ENCODE assay signal across 23 cellular contexts in genomic region chr2:3185910-3186309, GRCh38.
DNase-seq lines count a peak whose midpoint lies in the region; ATAC-seq, FAIRE-seq and TF ChIP-seq lines count a peak whose summit lies in the region.
"Had no signal": no experiment of that assay in that cellular context is flagged by ENCODE, and none has a peak within 500 bp of the region (broad histone marks: within the 10 kb centered on the region; RNA-seq: fewer than 3 reads in every experiment).

No MANE protein-coding gene starts in this region.

- no peak overlapping the region for H3K14ac ChIP-seq in H1 (ENCODE audit: insufficient read length)

- H3K79me2 ChIP-seq in H1 (ENCODE audit: control insufficient read depth in 1 of 2, insufficient read depth in 2 of 2, low read length in 2 of 2), result no peaks in the 10 kb centered on the region
- no peaks in the 10 kb centered on the region for H3K79me2 ChIP-seq in neural progenitor cell (ENCODE audit: low read depth)

- TF ChIP-seq POLR2A in H1 (IDR thresholded peaks at IDR 0.05; ENCODE audit: control extremely low read depth in 1 of 2, low read depth in 2 of 2, low read length in 2 of 2) (no peak), stomach (IDR thresholded peaks at IDR 0.05) (no peak)

- H2AFZ ChIP-seq in H1 (ENCODE audit: low read length) (no peak overlapping the region), neural progenitor cell (replicated peaks) (no peak overlapping the region)
- H2AFZ ChIP-seq: GM23248 had no signal

- no peak for ATAC-seq in natural killer cell treated with Interleukin-12 subunit alpha and Interleukin-12 subunit beta and Interleukin-15 and Interleukin-18, amount 100 ng/mL, for 72 hours
- no peak for ATAC-seq in natural killer cell
- no peak for ATAC-seq in stimulated activated naive B cell treated with anti-CD40 and anti-IgM and Interleukin-4, amounts not matched to agents 10 μg/mL and 1 μg/mL and 100 μg/mL, for 72 hours (replicated peaks)
- ATAC-seq in mucosa of descending colon, result no peak
- no peak for ATAC-seq in GM21576 (IDR thresholded peaks at IDR 0.05; ENCODE audit: unreplicated experiment)
- ATAC-seq: HCT116 had no signal

- no peaks in the 10 kb centered on the region; the same call in 1 of the 2 replicates for H3K79me1 ChIP-seq in H1 (ENCODE audit: low read depth, low read length)

- TF ChIP-seq EP300 in H1 (IDR thresholded peaks at IDR 0.05; ENCODE audit: borderline replicate concordance in 1 of 2, low read depth in 2 of 2, low read length in 2 of 2) (no peak), stomach (IDR thresholded peaks at IDR 0.05) (no peak)

- CTCF ChIA-PET in H1 (lab: Charles Lee; ENCODE audit: partially characterized antibody), result interaction anchor here (0.6 kb wide), 1 partner anchor 17 kb away, joined by 4 read pairs; no protein-coding TSS in a partner anchor

- TF ChIP-seq CTCF in natural killer cell (IDR thresholded peaks at IDR 0.05), result no peak
- TF ChIP-seq CTCF in H1 (IDR thresholded peaks at IDR 0.05; ENCODE audit: control extremely low read depth in 1 of 3, insufficient read depth in 1 of 3, low read depth in 1 of 3, low read length in 3 of 3), result no peak
- no peak for TF ChIP-seq CTCF in neural progenitor cell (IDR thresholded peaks at IDR 0.05)
- no peak for TF ChIP-seq CTCF in mucosa of descending colon (IDR thresholded peaks at IDR 0.05)
- TF ChIP-seq CTCF in stomach (IDR thresholded peaks at IDR 0.05), result no peak

- peak overlapping the region; percentile 35; the same call in 1 of the 2 replicates for H4K8ac ChIP-seq in H1 (ENCODE audit: extremely low read depth, insufficient read depth, low read length)

- no peaks in the 10 kb centered on the region for H3K27me3 Mint-ChIP-seq in natural killer cell treated with Interleukin-12 subunit alpha and Interleukin-12 subunit beta and Interleukin-15 and Interleukin-18, amount 100 ng/mL, for 72 hours
- H3K27me3 Mint-ChIP-seq in natural killer cell (ENCODE audit: low read depth in 2 of 2), result no peaks in the 10 kb centered on the region
- H3K27me3 Mint-ChIP-seq in neural progenitor cell (ENCODE audit: insufficient read depth, low read depth), result peaks cover 4% of the 10 kb centered on the region
- no peaks in the 10 kb centered on the region for H3K27me3 Mint-ChIP-seq in stimulated activated naive B cell treated with anti-CD40 and anti-IgM and Interleukin-4, amounts not matched to agents 10 μg/mL and 1 μg/mL and 100 μg/mL, for 72 hours
- H3K27me3 Mint-ChIP-seq: CD4-positive, CD25-positive, alpha-beta regulatory T cell; CD8-positive, alpha-beta memory T cell; IgD-negative memory B cell had no signal

- H3K27ac ChIP-seq in H1 (ENCODE audit: low read depth, low read length) (no peak overlapping the region), neural progenitor cell (no peak overlapping the region), stomach (no peak overlapping the region)
- H3K27ac ChIP-seq: GM23248 had no signal

- H3K4ac ChIP-seq in H1 (replicated peaks; ENCODE audit: insufficient read length, low read depth, low read length), result no peak overlapping the region

- FAIRE-seq in H1 (lab: Jason Lieb, UNC), result no peak
- FAIRE-seq: D721Med, G401.6, GM12892, GM18507 had no signal

- peaks cover 0 to 9% of the 10 kb centered on the region in 2 donors for H3K4me1 Mint-ChIP-seq in natural killer cell treated with Interleukin-12 subunit alpha and Interleukin-12 subunit beta and Interleukin-15 and Interleukin-18, amount 100 ng/mL, for 72 hours (ENCODE audit: low read depth in 2 of 2)
- H3K4me1 Mint-ChIP-seq in natural killer cell, result peaks cover 3 to 4% of the 10 kb centered on the region in 2 donors
- no peaks in the 10 kb centered on the region for H3K4me1 Mint-ChIP-seq in neural progenitor cell
- peaks cover 0 to 6% of the 10 kb centered on the region in 2 donors for H3K4me1 Mint-ChIP-seq in stimulated activated naive B cell treated with anti-CD40 and anti-IgM and Interleukin-4, amounts not matched to agents 10 μg/mL and 1 μg/mL and 100 μg/mL, for 72 hours
- H3K4me1 Mint-ChIP-seq: CD8-positive, alpha-beta memory T cell; IgD-negative memory B cell had no signal

- DNase-seq in natural killer cell treated with Interleukin-12 subunit alpha and Interleukin-12 subunit beta and Interleukin-15 and Interleukin-18, amount 100 ng/mL, for 72 hours (ENCODE audit: low spot score), result peak; percentile 25
- DNase-seq in natural killer cell (no peak), H1 (ENCODE audit: low read depth in 1 of 2, low spot score in 2 of 2) (no peak), neural progenitor cell (ENCODE audit: low spot score) (no peak), mucosa of descending colon (no peak), stomach (no peak)
- DNase-seq in stimulated activated naive B cell treated with anti-CD40 and anti-IgM and Interleukin-4, amounts not matched to agents 10 μg/mL and 1 μg/mL and 100 μg/mL, for 72 hours, result no peak
- DNase-seq: BE2C; C1 segment of cervical spinal cord; CD4-positive, CD25-positive, alpha-beta regulatory T cell; CD8-positive, alpha-beta memory T cell; COR-L47; GM23248; H7; HFFc6; KBM-7 had no signal

- 0 out of 8 replicates have a peak, but pooled peaks cover 0 to 3% (median 0%) of the 10 kb centered on the region in 4 experiments for H3K36me3 ChIP-seq in H1 (ENCODE audit: control insufficient read depth in 2 of 4, insufficient read depth in 4 of 4, low read length in 3 of 4)
- no peaks in the 10 kb centered on the region for H3K36me3 ChIP-seq in neural progenitor cell
- no peaks in the 10 kb centered on the region for H3K36me3 ChIP-seq in mucosa of descending colon (ENCODE audit: low read depth)
- peaks cover 4 to 50% (median 37%) of the 10 kb centered on the region in 4 donors for H3K36me3 ChIP-seq in stomach

- H3F3A ChIP-seq in neural progenitor cell (ENCODE audit: low read depth), result no peaks in the 10 kb centered on the region

- H3K56ac ChIP-seq in H1 (replicated peaks; ENCODE audit: insufficient read length, low read depth, low read length), result no peak overlapping the region

- H2BK20ac ChIP-seq in H1 (ENCODE audit: low read length), result no peak overlapping the region

- no peak overlapping the region for H2BK12ac ChIP-seq in H1 (ENCODE audit: low read depth, low read length)

- no peak overlapping the region for H3K18ac ChIP-seq in H1 (ENCODE audit: extremely low read depth, low read length)

- H3K9me3 Mint-ChIP-seq in natural killer cell treated with Interleukin-12 subunit alpha and Interleukin-12 subunit beta and Interleukin-15 and Interleukin-18, amount 100 ng/mL, for 72 hours, result no peaks in the 10 kb centered on the region
- H3K9me3 Mint-ChIP-seq in natural killer cell (no peaks in the 10 kb centered on the region), neural progenitor cell (peaks cover 2% of the 10 kb centered on the region)
- H3K9me3 Mint-ChIP-seq in stimulated activated naive B cell treated with anti-CD40 and anti-IgM and Interleukin-4, amounts not matched to agents 10 μg/mL and 1 μg/mL and 100 μg/mL, for 72 hours, result peaks cover 0 to 2% of the 10 kb centered on the region in 2 donors
- H3K9me3 Mint-ChIP-seq: CD4-positive, CD25-positive, alpha-beta regulatory T cell had no signal

- H3K4me3 Mint-ChIP-seq in natural killer cell treated with Interleukin-12 subunit alpha and Interleukin-12 subunit beta and Interleukin-15 and Interleukin-18, amount 100 ng/mL, for 72 hours, result no peak overlapping the region
- H3K4me3 Mint-ChIP-seq in natural killer cell (no peak overlapping the region), neural progenitor cell (no peak overlapping the region)
- H3K4me3 Mint-ChIP-seq in stimulated activated naive B cell treated with anti-CD40 and anti-IgM and Interleukin-4, amounts not matched to agents 10 μg/mL and 1 μg/mL and 100 μg/mL, for 72 hours, result peak overlapping the region in 1 of 2 donors; percentile 17
- H3K4me3 Mint-ChIP-seq: CD4-positive, CD25-positive, alpha-beta regulatory T cell; CD8-positive, alpha-beta memory T cell; HFFc6; IgD-negative memory B cell had no signal

- peak overlapping the region in 1 of 2 donors; percentile 20 for H3K27ac Mint-ChIP-seq in natural killer cell treated with Interleukin-12 subunit alpha and Interleukin-12 subunit beta and Interleukin-15 and Interleukin-18, amount 100 ng/mL, for 72 hours
- H3K27ac Mint-ChIP-seq in natural killer cell (no peak overlapping the region), neural progenitor cell (peak overlapping the region; percentile 44)
- H3K27ac Mint-ChIP-seq in stimulated activated naive B cell treated with anti-CD40 and anti-IgM and Interleukin-4, amounts not matched to agents 10 μg/mL and 1 μg/mL and 100 μg/mL, for 72 hours, result peak overlapping the region; percentile 22
- H3K27ac Mint-ChIP-seq: IgD-negative memory B cell had no signal

- no peak overlapping the region for H4K5ac ChIP-seq in H1 (ENCODE audit: insufficient read length, low read depth, low read length)

- H3K9ac ChIP-seq in H1 (replicated peaks in 1 of 4; ENCODE audit: extremely low read depth in 1 of 4, low read depth in 3 of 4, low read length in 3 of 4) (no peak overlapping the region), neural progenitor cell (no peak overlapping the region)
- H3K9ac ChIP-seq: GM23248 had no signal

- POLR2A ChIA-PET in H1 (lab: Charles Lee; ENCODE audit: partially characterized antibody), result no interaction called here

- no peak overlapping the region; the same call in 1 of the 2 replicates for H2BK5ac ChIP-seq in H1 (ENCODE audit: low read depth, low read length)

- H3K4me1 ChIP-seq in H1 (replicated peaks in 1 of 4; ENCODE audit: control insufficient read depth in 3 of 4, insufficient read depth in 4 of 4, low read length in 3 of 4), result no peaks in the 10 kb centered on the region
- no peaks in the 10 kb centered on the region for H3K4me1 ChIP-seq in neural progenitor cell
- H3K4me1 ChIP-seq in mucosa of descending colon (ENCODE audit: low read depth), result no peaks in the 10 kb centered on the region
- no peaks in the 10 kb centered on the region for H3K4me1 ChIP-seq in stomach

- no peaks in the 10 kb centered on the region for H3K36me3 Mint-ChIP-seq in natural killer cell treated with Interleukin-12 subunit alpha and Interleukin-12 subunit beta and Interleukin-15 and Interleukin-18, amount 100 ng/mL, for 72 hours
- no peaks in the 10 kb centered on the region for H3K36me3 Mint-ChIP-seq in natural killer cell
- H3K36me3 Mint-ChIP-seq in neural progenitor cell, result peaks cover 9% of the 10 kb centered on the region
- peaks cover 56 to 77% of the 10 kb centered on the region in 2 donors for H3K36me3 Mint-ChIP-seq in stimulated activated naive B cell treated with anti-CD40 and anti-IgM and Interleukin-4, amounts not matched to agents 10 μg/mL and 1 μg/mL and 100 μg/mL, for 72 hours

- no peak overlapping the region for H2BK15ac ChIP-seq in H1 (ENCODE audit: low read length)

- H3K23ac ChIP-seq in H1 (ENCODE audit: insufficient read length), result no peak overlapping the region

- peaks cover 6% of the 10 kb centered on the region; the same call in 1 of the 2 replicates for H3K23me2 ChIP-seq in H1 (ENCODE audit: low read depth, low read length)

- no peak overlapping the region for H3K4me3 ChIP-seq in H1 (ENCODE audit: extremely low read depth in 1 of 4, insufficient read depth in 2 of 4, low read depth in 3 of 4, low read length in 4 of 4)
- H3K4me3 ChIP-seq in neural progenitor cell, result no peak overlapping the region
- H3K4me3 ChIP-seq in mucosa of descending colon, result no peak overlapping the region
- H3K4me3 ChIP-seq in stomach, result no peak overlapping the region
- H3K4me3 ChIP-seq: GM23248 had no signal

- no peak overlapping the region for H4K91ac ChIP-seq in H1 (replicated peaks; ENCODE audit: insufficient read length, low read length)

- H3K4me2 ChIP-seq in H1 (ENCODE audit: insufficient read depth in 1 of 2, low read depth in 2 of 2, low read length in 2 of 2), result no peak overlapping the region
- no peak overlapping the region for H3K4me2 ChIP-seq in neural progenitor cell

- H3K9me3 ChIP-seq in H1 (ENCODE audit: insufficient read depth in 2 of 2, low read depth in 1 of 2, low read length in 1 of 2) (no peaks in the 10 kb centered on the region), neural progenitor cell (ENCODE audit: low read depth) (no peaks in the 10 kb centered on the region), mucosa of descending colon (no peaks in the 10 kb centered on the region), stomach (no peaks in the 10 kb centered on the region)
- H3K9me3 ChIP-seq: BE2C had no signal

- no peak for TF ChIP-seq RAD21 in H1 (IDR thresholded peaks at IDR 0.05 in 1 of 2, conservative IDR thresholded peaks at IDR 0.05 in 1 of 2; ENCODE audit: low read depth in 2 of 2, low read length in 2 of 2)

- intact Hi-C loops in natural killer cell (cut with micrococcal nuclease), result no loop called here
- intact Hi-C loops in mucosa of descending colon (cut with DNase I, micrococcal nuclease), result no loop called here
- intact Hi-C loops in stomach (cut with DNase I; ENCODE audit: low total_unique reads), result no loop called here

- no peak overlapping the region for H2AK5ac ChIP-seq in H1 (ENCODE audit: low read depth, low read length)

- WGBS in H1 (ENCODE audit: extremely low coverage in 1 of 2, insufficient coverage in 1 of 2, insufficient read length in 1 of 2, insufficient replicate concordance in 2 of 2, low coverage in 1 of 2, low lambda C conversion rate in 2 of 2, missing lambda C conversion rate in 1 of 2), 2 experiments, result 96% methylated on average over 7 of the region's 10 CpGs; no CpG with 5 or more reads in 1 of the 2 experiments
- whole genome bisulfite sequencing in stomach, 5 donors, result 87 to 98% (median 96%) methylated on average over 10 of the region's 10 CpGs

- no peak overlapping the region for H2BK120ac ChIP-seq in H1 (replicated peaks; ENCODE audit: low read depth, low read length)

- H3K27me3 ChIP-seq in H1 (replicated peaks in 1 of 4; ENCODE audit: control insufficient read depth in 3 of 4, extremely low read depth in 1 of 4, insufficient read depth in 3 of 4, low read length in 3 of 4) (no peaks in the 10 kb centered on the region), neural progenitor cell (no peaks in the 10 kb centered on the region), stomach (no peaks in the 10 kb centered on the region)
- H3K27me3 ChIP-seq: BE2C had no signal

- peaks cover 0 to 5% of the 10 kb centered on the region in 2 experiments for H4K20me1 ChIP-seq in H1 (replicated peaks in 1 of 2; ENCODE audit: control insufficient read depth in 1 of 2, insufficient read depth in 2 of 2, low read length in 2 of 2)
- H4K20me1 ChIP-seq in neural progenitor cell (ENCODE audit: low read depth), result no peaks in the 10 kb centered on the region

Comparison
In these comparisons a context has a peak if more than half of its experiments do, and no peak if none do; other contexts are left out.
1. H3K27ac Mint-ChIP-seq: peak in neural progenitor cell (single experiment) and stimulated activated naive B cell treated with anti-CD40 and anti-IgM and Interleukin-4, amounts not matched to agents 10 μg/mL and 1 μg/mL and 100 μg/mL, for 72 hours (single experiment); none in natural killer cell (0 of 2).